In genomic region chr19:7687177-7687576, GRCh38 we compare ENCODE assay signal across 1 cellular context.
TF ChIP-seq lines count a peak whose summit lies in the region.

No MANE protein-coding gene starts in this region.

TF ChIP-seq in GM12878, 131 proteins besides CTCF, POLR2A, EP300 and RAD21:
- TF ChIP-seq NR2C1 (IDR thresholded peaks at IDR 0.05) (no peak), SRF (IDR thresholded peaks at IDR 0.05; ENCODE audit: low read depth in 2 of 2, low read length in 2 of 2) (no peak), PKNOX1 (IDR thresholded peaks at IDR 0.05) (no peak), BACH1 (IDR thresholded peaks at IDR 0.05; ENCODE audit: borderline replicate concordance) (0 out of 2 replicates have a peak, but pooled peaks have one; percentile 33), PAX8 (IDR thresholded peaks at IDR 0.05) (no peak), ZBED1 (IDR thresholded peaks at IDR 0.05; ENCODE audit: borderline replicate concordance) (no peak), E2F8 (IDR thresholded peaks at IDR 0.05; ENCODE audit: low read depth, partially characterized antibody) (no peak), EED (IDR thresholded peaks at IDR 0.05; ENCODE audit: low read depth) (no peak), CREB1 (IDR thresholded peaks at IDR 0.05; ENCODE audit: low read depth) (0 out of 2 replicates have a peak, but pooled peaks have one; percentile 8), ZNF384 (IDR thresholded peaks at IDR 0.05; ENCODE audit: borderline replicate concordance, low read depth, low read length) (no peak), CBFB (IDR thresholded peaks at IDR 0.05; ENCODE audit: low read depth) (no peak), KLF5 (IDR thresholded peaks at IDR 0.05; ENCODE audit: partially characterized antibody) (no peak), KDM1A (IDR thresholded peaks at IDR 0.05; ENCODE audit: borderline replicate concordance) (no peak), TARDBP (IDR thresholded peaks at IDR 0.05; ENCODE audit: borderline replicate concordance) (no peak), LARP7 (IDR thresholded peaks at IDR 0.05) (no peak), TAF1 (IDR thresholded peaks at IDR 0.05; ENCODE audit: borderline replicate concordance, low read depth, low read length) (no peak), YY1 (IDR thresholded peaks at IDR 0.05; ENCODE audit: low read depth, low read length) (no peak), POLR2AphosphoS5 (IDR thresholded peaks at IDR 0.05; ENCODE audit: low read length) (peak; percentile 83), HDAC2 (IDR thresholded peaks at IDR 0.05) (no peak), NFXL1 (IDR thresholded peaks at IDR 0.05; ENCODE audit: borderline replicate concordance) (no peak), MYC (IDR thresholded peaks at IDR 0.05; ENCODE audit: insufficient read depth, insufficient read length, insufficient replicate concordance, low read length, severe bottlenecking) (no peak), MAX (IDR thresholded peaks at IDR 0.05; ENCODE audit: low read depth, low read length) (no peak), TCF3 (IDR thresholded peaks at IDR 0.05; ENCODE audit: borderline replicate concordance, insufficient read depth, low read depth, low read length) (no peak), NRF1 (conservative IDR thresholded peaks at IDR 0.05; ENCODE audit: low read depth, low read length) (no peak), RBBP5 (conservative IDR thresholded peaks at IDR 0.05) (no peak), MTA2 (IDR thresholded peaks at IDR 0.05; ENCODE audit: low read depth) (no peak)
- TF ChIP-seq, protein P1, sequence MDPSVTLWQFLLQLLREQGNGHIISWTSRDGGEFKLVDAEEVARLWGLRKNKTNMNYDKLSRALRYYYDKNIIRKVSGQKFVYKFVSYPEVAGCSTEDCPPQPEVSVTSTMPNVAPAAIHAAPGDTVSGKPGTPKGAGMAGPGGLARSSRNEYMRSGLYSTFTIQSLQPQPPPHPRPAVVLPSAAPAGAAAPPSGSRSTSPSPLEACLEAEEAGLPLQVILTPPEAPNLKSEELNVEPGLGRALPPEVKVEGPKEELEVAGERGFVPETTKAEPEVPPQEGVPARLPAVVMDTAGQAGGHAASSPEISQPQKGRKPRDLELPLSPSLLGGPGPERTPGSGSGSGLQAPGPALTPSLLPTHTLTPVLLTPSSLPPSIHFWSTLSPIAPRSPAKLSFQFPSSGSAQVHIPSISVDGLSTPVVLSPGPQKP (IDR thresholded peaks at IDR 0.05; ENCODE audit: low read depth, low read length): no peak
- TF ChIP-seq, protein P2, sequence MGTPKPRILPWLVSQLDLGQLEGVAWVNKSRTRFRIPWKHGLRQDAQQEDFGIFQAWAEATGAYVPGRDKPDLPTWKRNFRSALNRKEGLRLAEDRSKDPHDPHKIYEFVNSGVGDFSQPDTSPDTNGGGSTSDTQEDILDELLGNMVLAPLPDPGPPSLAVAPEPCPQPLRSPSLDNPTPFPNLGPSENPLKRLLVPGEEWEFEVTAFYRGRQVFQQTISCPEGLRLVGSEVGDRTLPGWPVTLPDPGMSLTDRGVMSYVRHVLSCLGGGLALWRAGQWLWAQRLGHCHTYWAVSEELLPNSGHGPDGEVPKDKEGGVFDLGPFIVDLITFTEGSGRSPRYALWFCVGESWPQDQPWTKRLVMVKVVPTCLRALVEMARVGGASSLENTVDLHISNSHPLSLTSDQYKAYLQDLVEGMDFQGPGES (IDR thresholded peaks at IDR 0.05): no peak
- TF ChIP-seq, protein P3, sequence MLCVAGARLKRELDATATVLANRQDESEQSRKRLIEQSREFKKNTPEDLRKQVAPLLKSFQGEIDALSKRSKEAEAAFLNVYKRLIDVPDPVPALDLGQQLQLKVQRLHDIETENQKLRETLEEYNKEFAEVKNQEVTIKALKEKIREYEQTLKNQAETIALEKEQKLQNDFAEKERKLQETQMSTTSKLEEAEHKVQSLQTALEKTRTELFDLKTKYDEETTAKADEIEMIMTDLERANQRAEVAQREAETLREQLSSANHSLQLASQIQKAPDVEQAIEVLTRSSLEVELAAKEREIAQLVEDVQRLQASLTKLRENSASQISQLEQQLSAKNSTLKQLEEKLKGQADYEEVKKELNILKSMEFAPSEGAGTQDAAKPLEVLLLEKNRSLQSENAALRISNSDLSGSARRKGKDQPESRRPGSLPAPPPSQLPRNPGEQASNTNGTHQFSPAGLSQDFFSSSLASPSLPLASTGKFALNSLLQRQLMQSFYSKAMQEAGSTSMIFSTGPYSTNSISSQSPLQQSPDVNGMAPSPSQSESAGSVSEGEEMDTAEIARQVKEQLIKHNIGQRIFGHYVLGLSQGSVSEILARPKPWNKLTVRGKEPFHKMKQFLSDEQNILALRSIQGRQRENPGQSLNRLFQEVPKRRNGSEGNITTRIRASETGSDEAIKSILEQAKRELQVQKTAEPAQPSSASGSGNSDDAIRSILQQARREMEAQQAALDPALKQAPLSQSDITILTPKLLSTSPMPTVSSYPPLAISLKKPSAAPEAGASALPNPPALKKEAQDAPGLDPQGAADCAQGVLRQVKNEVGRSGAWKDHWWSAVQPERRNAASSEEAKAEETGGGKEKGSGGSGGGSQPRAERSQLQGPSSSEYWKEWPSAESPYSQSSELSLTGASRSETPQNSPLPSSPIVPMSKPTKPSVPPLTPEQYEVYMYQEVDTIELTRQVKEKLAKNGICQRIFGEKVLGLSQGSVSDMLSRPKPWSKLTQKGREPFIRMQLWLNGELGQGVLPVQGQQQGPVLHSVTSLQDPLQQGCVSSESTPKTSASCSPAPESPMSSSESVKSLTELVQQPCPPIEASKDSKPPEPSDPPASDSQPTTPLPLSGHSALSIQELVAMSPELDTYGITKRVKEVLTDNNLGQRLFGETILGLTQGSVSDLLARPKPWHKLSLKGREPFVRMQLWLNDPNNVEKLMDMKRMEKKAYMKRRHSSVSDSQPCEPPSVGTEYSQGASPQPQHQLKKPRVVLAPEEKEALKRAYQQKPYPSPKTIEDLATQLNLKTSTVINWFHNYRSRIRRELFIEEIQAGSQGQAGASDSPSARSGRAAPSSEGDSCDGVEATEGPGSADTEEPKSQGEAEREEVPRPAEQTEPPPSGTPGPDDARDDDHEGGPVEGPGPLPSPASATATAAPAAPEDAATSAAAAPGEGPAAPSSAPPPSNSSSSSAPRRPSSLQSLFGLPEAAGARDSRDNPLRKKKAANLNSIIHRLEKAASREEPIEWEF (IDR thresholded peaks at IDR 0.05; ENCODE audit: insufficient replicate concordance, low read depth, low read length): no peak
- TF ChIP-seq, protein P4, sequence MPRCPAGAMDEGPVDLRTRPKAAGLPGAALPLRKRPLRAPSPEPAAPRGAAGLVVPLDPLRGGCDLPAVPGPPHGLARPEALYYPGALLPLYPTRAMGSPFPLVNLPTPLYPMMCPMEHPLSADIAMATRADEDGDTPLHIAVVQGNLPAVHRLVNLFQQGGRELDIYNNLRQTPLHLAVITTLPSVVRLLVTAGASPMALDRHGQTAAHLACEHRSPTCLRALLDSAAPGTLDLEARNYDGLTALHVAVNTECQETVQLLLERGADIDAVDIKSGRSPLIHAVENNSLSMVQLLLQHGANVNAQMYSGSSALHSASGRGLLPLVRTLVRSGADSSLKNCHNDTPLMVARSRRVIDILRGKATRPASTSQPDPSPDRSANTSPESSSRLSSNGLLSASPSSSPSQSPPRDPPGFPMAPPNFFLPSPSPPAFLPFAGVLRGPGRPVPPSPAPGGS (IDR thresholded peaks at IDR 0.05; ENCODE audit: borderline replicate concordance, insufficient read depth, low read depth, low read length, poor library complexity, severe bottlenecking): peak; percentile 32
- TF ChIP-seq, protein P5, sequence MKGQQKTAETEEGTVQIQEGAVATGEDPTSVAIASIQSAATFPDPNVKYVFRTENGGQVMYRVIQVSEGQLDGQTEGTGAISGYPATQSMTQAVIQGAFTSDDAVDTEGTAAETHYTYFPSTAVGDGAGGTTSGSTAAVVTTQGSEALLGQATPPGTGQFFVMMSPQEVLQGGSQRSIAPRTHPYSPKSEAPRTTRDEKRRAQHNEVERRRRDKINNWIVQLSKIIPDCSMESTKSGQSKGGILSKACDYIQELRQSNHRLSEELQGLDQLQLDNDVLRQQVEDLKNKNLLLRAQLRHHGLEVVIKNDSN (IDR thresholded peaks at IDR 0.05; ENCODE audit: borderline replicate concordance, extremely low read length, insufficient read depth, low read depth, low read length): no peak
- TF ChIP-seq, protein P6, sequence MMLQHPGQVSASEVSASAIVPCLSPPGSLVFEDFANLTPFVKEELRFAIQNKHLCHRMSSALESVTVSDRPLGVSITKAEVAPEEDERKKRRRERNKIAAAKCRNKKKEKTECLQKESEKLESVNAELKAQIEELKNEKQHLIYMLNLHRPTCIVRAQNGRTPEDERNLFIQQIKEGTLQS (IDR thresholded peaks at IDR 0.05; ENCODE audit: borderline replicate concordance, extremely low read depth, low read depth, low read length): no peak
- TF ChIP-seq, protein P7, sequence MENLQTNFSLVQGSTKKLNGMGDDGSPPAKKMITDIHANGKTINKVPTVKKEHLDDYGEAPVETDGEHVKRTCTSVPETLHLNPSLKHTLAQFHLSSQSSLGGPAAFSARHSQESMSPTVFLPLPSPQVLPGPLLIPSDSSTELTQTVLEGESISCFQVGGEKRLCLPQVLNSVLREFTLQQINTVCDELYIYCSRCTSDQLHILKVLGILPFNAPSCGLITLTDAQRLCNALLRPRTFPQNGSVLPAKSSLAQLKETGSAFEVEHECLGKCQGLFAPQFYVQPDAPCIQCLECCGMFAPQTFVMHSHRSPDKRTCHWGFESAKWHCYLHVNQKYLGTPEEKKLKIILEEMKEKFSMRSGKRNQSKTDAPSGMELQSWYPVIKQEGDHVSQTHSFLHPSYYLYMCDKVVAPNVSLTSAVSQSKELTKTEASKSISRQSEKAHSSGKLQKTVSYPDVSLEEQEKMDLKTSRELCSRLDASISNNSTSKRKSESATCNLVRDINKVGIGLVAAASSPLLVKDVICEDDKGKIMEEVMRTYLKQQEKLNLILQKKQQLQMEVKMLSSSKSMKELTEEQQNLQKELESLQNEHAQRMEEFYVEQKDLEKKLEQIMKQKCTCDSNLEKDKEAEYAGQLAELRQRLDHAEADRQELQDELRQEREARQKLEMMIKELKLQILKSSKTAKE (IDR thresholded peaks at IDR 0.05; ENCODE audit: low read depth, poor library complexity, severe bottlenecking): no peak
